ENCODE assay signal across 8 cellular contexts in the genomic region with DNA sequence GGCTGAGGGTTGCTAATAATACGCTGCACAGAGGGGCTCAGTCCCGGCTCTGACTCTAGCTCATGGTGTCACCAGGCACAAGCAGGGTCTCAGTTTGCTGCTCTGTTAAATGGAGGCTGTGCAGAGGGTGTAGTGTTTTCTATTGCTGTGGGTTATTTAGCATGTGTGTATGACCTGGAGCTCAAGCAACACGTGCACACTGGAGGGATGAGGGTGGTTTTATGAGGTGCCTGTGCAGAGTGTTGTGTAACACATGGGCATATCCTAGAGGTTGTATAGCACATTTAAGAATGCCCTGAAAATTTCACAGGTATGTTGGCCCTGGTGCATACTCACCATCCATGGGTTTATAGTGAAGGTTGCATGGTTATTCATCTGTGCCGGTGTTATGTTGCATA. TPM values are rescaled to one million over a fixed set of nuclear protein-coding genes. Genes with fewer than 3 reads are reported as not detected.
DNase-seq lines count a peak whose midpoint lies in the region; ATAC-seq and TF ChIP-seq lines count a peak whose summit lies in the region.
"Had no signal": no experiment of that assay in that cellular context is flagged by ENCODE, and none has a peak within 500 bp of the region (broad histone marks: within the 10 kb centered on the region; RNA-seq: fewer than 3 reads in every experiment).

No MANE protein-coding gene starts in this region.

- no peaks in the 10 kb centered on the region for H3K9me2 ChIP-seq in PC-9 (ENCODE audit: insufficient read depth)

- H3K4me2 ChIP-seq in DND-41 (ENCODE audit: insufficient read depth, low read length) = no peak overlapping the region
- H3K4me2 ChIP-seq in PC-9 = no peak overlapping the region

- CTCF ChIA-PET in PC-9 (lab: Charles Lee) = interaction anchor here (0.6 to 0.9 kb wide), 2 partner anchors 11 to 800 kb away, joined by 4 to 8 read pairs; no protein-coding TSS in a partner anchor

- H3K4me1 ChIP-seq in DND-41 (ENCODE audit: insufficient read depth, low read length) = no peaks in the 10 kb centered on the region
- H3K4me1 ChIP-seq in prostate gland (replicated peaks) = peaks cover 49% of the 10 kb centered on the region
- peaks cover 17% of the 10 kb centered on the region for H3K4me1 ChIP-seq in PC-9 (replicated peaks; ENCODE audit: insufficient read depth)

- TF ChIP-seq POLR2A in prostate gland (IDR thresholded peaks at IDR 0.05) = no peak

- H3K27ac ChIP-seq in DND-41 (ENCODE audit: low read length) (0 out of 2 replicates have a peak overlapping the region, but pooled peaks have one; percentile 58), caudate nucleus (ENCODE audit: low read depth, low read length) (peak overlapping the region; percentile 100), prostate gland (peak overlapping the region; percentile 89 to 93), PC-9 (no peak overlapping the region)
- H3K27ac ChIP-seq: SK-N-MC had no signal

- H3K9me3 ChIP-seq in DND-41 (ENCODE audit: insufficient read depth, low read length, severe bottlenecking) (no peaks in the 10 kb centered on the region), prostate gland (no peaks in the 10 kb centered on the region), PC-9 (ENCODE audit: insufficient read depth, low read depth) (no peaks in the 10 kb centered on the region)

- H3K4me3 ChIP-seq in DND-41 (ENCODE audit: low read depth in 1 of 2, low read length in 2 of 2) (no peak overlapping the region), prostate gland (no peak overlapping the region), PC-9 (no peak overlapping the region)

- H3K9ac ChIP-seq in DND-41 (ENCODE audit: low read depth, low read length) = no peak overlapping the region

- TF ChIP-seq CTCF in DND-41 (IDR thresholded peaks at IDR 0.05; ENCODE audit: borderline replicate concordance, extremely low read depth, low read length, poor library complexity, severe bottlenecking) (no peak), prostate gland (IDR thresholded peaks at IDR 0.05) (no peak), PC-9 (conservative IDR thresholded peaks at IDR 0.05) (no peak)

- H3K27me3 ChIP-seq in DND-41 (ENCODE audit: insufficient read depth, low read length, poor library complexity) = no peaks in the 10 kb centered on the region
- no peaks in the 10 kb centered on the region for H3K27me3 ChIP-seq in prostate gland (replicated peaks; ENCODE audit: insufficient read depth)
- no peaks in the 10 kb centered on the region for H3K27me3 ChIP-seq in PC-9 (ENCODE audit: insufficient read depth, low read depth)

- no peak for ATAC-seq in DND-41 (ENCODE audit: insufficient read depth, low read depth)
- no peak for ATAC-seq in GM18907 (IDR thresholded peaks at IDR 0.05; ENCODE audit: unreplicated experiment)

- intact Hi-C loops in prostate gland (cut with DNase I) = loop anchor here (5.0 kb wide), 1 partner anchor 49 kb away; no protein-coding TSS in a partner anchor
- intact Hi-C loops in PC-9 (cut with micrococcal nuclease; ENCODE audit: unreplicated experiment) = no loop called here

- DNase-seq in DND-41 (no peak), caudate nucleus (lab: John Stamatoyannopoulos, UW) (no peak), prostate gland (ENCODE audit: low spot score) (no peak), PC-9 (no peak)
- DNase-seq in activated CD8-positive, alpha-beta memory T cell treated with anti-CD3 and anti-CD28 coated beads for 24 hours = no peak
- DNase-seq: kidney glomerular epithelial cell had no signal

- H2AFZ ChIP-seq in DND-41 (ENCODE audit: low read depth, low read length) = no peak overlapping the region
- H2AFZ ChIP-seq in PC-9 = no peak overlapping the region

- peaks cover 4% of the 10 kb centered on the region; the same call in 1 of the 2 replicates for H3K79me2 ChIP-seq in DND-41 (ENCODE audit: insufficient read depth, low read length)
- no peaks in the 10 kb centered on the region for H3K79me2 ChIP-seq in PC-9 (ENCODE audit: low read depth)

- BruUV-seq in PC-9 (replicated peaks; lab: Mats Ljungman, UMichigan) = no TSS peak

- WGBS in prostate gland = 63% methylated on average over 4 of the region's 4 CpGs

- H4K20me1 ChIP-seq in DND-41 (ENCODE audit: insufficient read depth, low read length) (peaks cover 25% of the 10 kb centered on the region), PC-9 (ENCODE audit: insufficient read depth) (no peaks in the 10 kb centered on the region; the same call in 1 of the 2 replicates)

- H3F3A ChIP-seq in PC-9 (ENCODE audit: insufficient read depth, low read depth) = peaks cover 25% of the 10 kb centered on the region; the same call in 1 of the 2 replicates

- H3K36me3 ChIP-seq in DND-41 (ENCODE audit: insufficient read depth, low read length) = peaks cover 42% of the 10 kb centered on the region
- no peaks in the 10 kb centered on the region for H3K36me3 ChIP-seq in prostate gland
- H3K36me3 ChIP-seq in PC-9 (ENCODE audit: low read depth) = no peaks in the 10 kb centered on the region

- POLR2A ChIA-PET in PC-9 (lab: Charles Lee; ENCODE audit: unreplicated experiment) = no interaction called here

RNA-seq across cellular contexts. Expression of a gene that starts 13.3 kb away (rescaled TPM):
- total RNA-seq in prostate gland = 10 to 100 TPM; 35.2 to 79.8 TPM
- total RNA-seq in PC-9 (2021) = 11.4 and 13.9 TPM in 2 replicates

RNA-seq across cellular contexts. Expression of a gene that starts 21.9 kb away (rescaled TPM):
- total RNA-seq in prostate gland = 100 to 1,000 TPM in 1 of 2 donors, 10 to 100 TPM in 1; 55.2 to 167 TPM
- total RNA-seq in PC-9 (2021) = 67.1 and 67.2 TPM in 2 replicates

RNA-seq across cellular contexts. Expression of a gene that starts 24.3 kb away (rescaled TPM):
- total RNA-seq in prostate gland (10 to 100 TPM; 10.7 to 35.2 TPM), PC-9 (2021) (9.3 and 10.7 TPM in 2 replicates)

RNA-seq across cellular contexts. Expression of a gene that starts 45.7 kb away (rescaled TPM):
- total RNA-seq in prostate gland (100 to 1,000 TPM in 1 of 2 donors, 10 to 100 TPM in 1; 77.0 to 112 TPM), PC-9 (2021) (56.8 and 61.8 TPM in 2 replicates)
